Comparison of ENCODE assay signal across 8 cellular contexts in genomic region chr2:156399224-156399949, GRCh38. TPM values are rescaled to one million over a fixed set of nuclear protein-coding genes. Genes with fewer than 3 reads are reported as not detected.
DNase-seq lines count a peak whose midpoint lies in the region; ATAC-seq, FAIRE-seq and TF ChIP-seq lines count a peak whose summit lies in the region.

No MANE protein-coding gene starts in this region.

- FAIRE-seq in GM18507 (lab: Jason Lieb, UNC), result peak; percentile 44

- H3K36me3 ChIP-seq in OCI-LY7 (ENCODE audit: insufficient read depth, low read length) (no peaks in the 10 kb centered on the region), duodenal mucosa (ENCODE audit: control insufficient read depth in 1 of 2, insufficient read depth in 2 of 2, low read length in 2 of 2) (no peaks in the 10 kb centered on the region)

- peak overlapping the region; percentile 89 for H3K4me3 ChIP-seq in OCI-LY7 (ENCODE audit: low read depth, low read length, poor library complexity, severe bottlenecking)
- peak overlapping the region; percentile 88 to 92 for H3K4me3 ChIP-seq in duodenal mucosa (ENCODE audit: low read depth in 1 of 2, low read length in 2 of 2)

- no peaks in the 10 kb centered on the region for H3K9me2 ChIP-seq in OCI-LY7 (ENCODE audit: insufficient read depth, low read length)

- H3K27me3 ChIP-seq in duodenal mucosa (ENCODE audit: control insufficient read depth in 1 of 2, insufficient read depth in 2 of 2, low read length in 2 of 2), result no peaks in the 10 kb centered on the region

- peak overlapping the region; percentile 100 for H3K4me2 ChIP-seq in OCI-LY7 (ENCODE audit: low read length)

- H3K36me3 Mint-ChIP-seq in natural killer cell, result peaks cover 8% of the 10 kb centered on the region

- peak overlapping the region; percentile 82 for H3K27ac ChIP-seq in 22Rv1
- no peak overlapping the region for H3K27ac ChIP-seq in OCI-LY7 (ENCODE audit: low read depth, low read length, poor library complexity, severe bottlenecking)
- peak overlapping the region; percentile 5 for H3K27ac ChIP-seq in duodenal mucosa (ENCODE audit: low read depth, low read length)

- H4K20me1 ChIP-seq in OCI-LY7 (ENCODE audit: insufficient read depth, low read length), result no peaks in the 10 kb centered on the region

- no peak for DNase-seq in GM18507 (ENCODE audit: extremely low spot score, insufficient read length, low read depth)
- no peak for DNase-seq in OCI-LY7 (ENCODE audit: low spot score)
- no peak for DNase-seq in natural killer cell
- no peak for DNase-seq in SW 1271 (lab: John Stamatoyannopoulos, UW)

- POLR2A ChIA-PET in OCI-LY7 (lab: Charles Lee), result interaction anchor here (0.7 to 1.5 kb wide), 2 partner anchors 30 to 561 kb away, joined by 3 to 6 read pairs; no protein-coding TSS in a partner anchor

- TF ChIP-seq CTCF in 22Rv1 (IDR thresholded peaks at IDR 0.05) (no peak), OCI-LY7 (conservative IDR thresholded peaks at IDR 0.05; ENCODE audit: low read length) (no peak), natural killer cell (IDR thresholded peaks at IDR 0.05) (no peak)

- CTCF ChIA-PET in OCI-LY7 (lab: Charles Lee; ENCODE audit: unreplicated experiment), result no interaction called here

- intact Hi-C loops in OCI-LY7 (cut with micrococcal nuclease; ENCODE audit: unreplicated experiment), result no loop called here
- intact Hi-C loops in natural killer cell (cut with micrococcal nuclease), result no loop called here

- H3K4me3 Mint-ChIP-seq in natural killer cell, result peak overlapping the region; percentile 99

- H3K27ac Mint-ChIP-seq in natural killer cell, result peak overlapping the region; percentile 99 to 100

- H2AFZ ChIP-seq in OCI-LY7 (ENCODE audit: low read length), result peak overlapping the region; percentile 98; the same call in 1 of the 2 replicates

- BruUV-seq in OCI-LY7 (replicated peaks; lab: Mats Ljungman, UMichigan), result no TSS peak

- no peaks in the 10 kb centered on the region for H3K9me3 Mint-ChIP-seq in natural killer cell

- ATAC-seq in natural killer cell (no peak), GM19328 (IDR thresholded peaks at IDR 0.05; ENCODE audit: unreplicated experiment) (no peak), HG03139 (IDR thresholded peaks at IDR 0.05; ENCODE audit: unreplicated experiment) (no peak)

- H3K4me1 Mint-ChIP-seq in natural killer cell, result peaks cover 29 to 32% of the 10 kb centered on the region in 2 donors

- H3K9me3 ChIP-seq in OCI-LY7 (ENCODE audit: low read length) (no peaks in the 10 kb centered on the region), duodenal mucosa (ENCODE audit: control insufficient read depth in 1 of 2, low read length in 2 of 2) (no peaks in the 10 kb centered on the region)

- H3K9ac ChIP-seq in duodenal mucosa (ENCODE audit: low read depth in 1 of 2, low read length in 2 of 2), result peak overlapping the region; percentile 77 to 81

- H3K4me1 ChIP-seq in OCI-LY7 (ENCODE audit: insufficient read depth, low read length, poor library complexity, severe bottlenecking), result peaks cover 9% of the 10 kb centered on the region
- H3K4me1 ChIP-seq in duodenal mucosa (ENCODE audit: control insufficient read depth in 1 of 2, insufficient read depth in 2 of 2, low read length in 2 of 2), result peaks cover 7 to 11% of the 10 kb centered on the region in 2 donors

- peaks cover 6 to 7% of the 10 kb centered on the region in 2 donors for H3K27me3 Mint-ChIP-seq in natural killer cell (ENCODE audit: low read depth in 2 of 2)

- no peaks in the 10 kb centered on the region for H3K79me2 ChIP-seq in OCI-LY7 (ENCODE audit: insufficient read depth, low read depth, low read length)

RNA-seq across cellular contexts. Expression of gene GPD2, which starts 36.8 kb away (rescaled TPM):
- total RNA-seq in OCI-LY7 (2014; rRNA removed; shearing (Covaris generic)), result 6.6 and 6.9 TPM in 2 replicates
- total RNA-seq in OCI-LY7 (2022) (20.2 and 22.9 TPM in 2 replicates), natural killer cell (10 to 100 TPM; 12.5 to 20.2 (median 18.3) TPM)
